ENCODE assay signal across 10 cellular contexts in genomic region chr15:70799667-70800450, GRCh38. TPM values are rescaled to one million over a fixed set of nuclear protein-coding genes. Genes with fewer than 3 reads are reported as not detected.
DNase-seq lines count a peak whose midpoint lies in the region; TF ChIP-seq lines count a peak whose summit lies in the region.
"Had no signal": no experiment of that assay in that cellular context is flagged by ENCODE, and none has a peak within 500 bp of the region (broad histone marks: within the 10 kb centered on the region; RNA-seq: fewer than 3 reads in every experiment).

No MANE protein-coding gene starts in this region.

- peaks cover 84% of the 10 kb centered on the region for H3K4me1 Mint-ChIP-seq in osteocyte (ENCODE audit: unreplicated experiment)
- H3K4me1 Mint-ChIP-seq: memory B cell had no signal

- H3K27me3 Mint-ChIP-seq in osteocyte (ENCODE audit: unreplicated experiment): no peaks in the 10 kb centered on the region

- no peaks in the 10 kb centered on the region for H3K9me3 Mint-ChIP-seq in osteocyte (ENCODE audit: unreplicated experiment)
- H3K9me3 Mint-ChIP-seq: memory B cell had no signal

- H3K27me3 ChIP-seq in SJCRH30: no peaks in the 10 kb centered on the region

- no peaks in the 10 kb centered on the region for H3K9me3 ChIP-seq in SJCRH30 (replicated peaks)

- H3K4me3 ChIP-seq in SJCRH30 (no peak overlapping the region), fibroblast of the aortic adventitia (ENCODE audit: low read depth, low read length) (no peak overlapping the region)

- TF ChIP-seq CTCF in fibroblast of the aortic adventitia (IDR thresholded peaks at IDR 0.05; ENCODE audit: insufficient read depth, low read length) (no peak), osteocyte (IDR thresholded peaks at IDR 0.05) (no peak)

- peaks cover 18% of the 10 kb centered on the region for H3K4me1 ChIP-seq in SJCRH30

- peak overlapping the region; percentile 2 for H3K4me3 Mint-ChIP-seq in osteocyte (ENCODE audit: unreplicated experiment)
- H3K4me3 Mint-ChIP-seq: memory B cell had no signal

- H3K27ac ChIP-seq in SJCRH30: peak overlapping the region; percentile 52

- DNase-seq in AG20443 (ENCODE audit: low spot score): peak; percentile 90
- peak; percentile 67 to 79 for DNase-seq in SJCRH30
- peak; percentile 99 for DNase-seq in fibroblast of the aortic adventitia (ENCODE audit: low read depth)
- DNase-seq in osteocyte (ENCODE audit: extremely low spot score, unreplicated experiment): no peak
- DNase-seq in mesenteric fat pad (ENCODE audit: low spot score): no peak
- DNase-seq in NCI-H1417 treated with DMSO at 0.1 percent for 48 hours (lab: John Stamatoyannopoulos, UW): no peak
- no peak for DNase-seq in NCI-H1092 (lab: John Stamatoyannopoulos, UW)
- DNase-seq in activated effector memory CD4-positive, alpha-beta T cell treated with anti-CD3 and anti-CD28 coated beads, Interleukin-2, amount 50 U/mL, for 16 hours: no peak
- DNase-seq: SIG-M5 had no signal

- H3K27ac Mint-ChIP-seq in osteocyte (ENCODE audit: unreplicated experiment): peak overlapping the region; percentile 91
- H3K27ac Mint-ChIP-seq: memory B cell had no signal

- no peaks in the 10 kb centered on the region for H3K36me3 ChIP-seq in SJCRH30

- no peaks in the 10 kb centered on the region for H3K36me3 Mint-ChIP-seq in osteocyte (ENCODE audit: unreplicated experiment)
- H3K36me3 Mint-ChIP-seq: memory B cell had no signal

RNA-seq across cellular contexts. Expression of gene UACA, which starts 36.5 kb away (rescaled TPM):
- total RNA-seq in SJCRH30 (2014; rRNA removed; shearing (Covaris generic)): 30.3 and 47.1 TPM in 2 replicates
- total RNA-seq in fibroblast of the aortic adventitia (ENCODE audit: low replicate concordance) (106 and 149 TPM in 2 replicates), osteocyte (259 and 264 TPM in 2 replicates), mesenteric fat pad (55.9 TPM)

RNA-seq across cellular contexts. Expression of gene LARP6, which starts 54.1 kb away (rescaled TPM):
- total RNA-seq in SJCRH30 (2014; rRNA removed; shearing (Covaris generic)): 54.8 and 61.2 TPM in 2 replicates
- total RNA-seq in fibroblast of the aortic adventitia (ENCODE audit: low replicate concordance): 55.9 and 68.1 TPM in 2 replicates
- total RNA-seq in osteocyte: 119 and 123 TPM in 2 replicates
- total RNA-seq in mesenteric fat pad: 89.9 TPM

Comparison
In these comparisons a context has a peak if more than half of its experiments do, and no peak if none do; other contexts are left out.
1. DNase-seq: peak in AG20443 (single experiment), SJCRH30 (2 of 2) and fibroblast of the aortic adventitia (single experiment); none in osteocyte (single experiment), mesenteric fat pad (single experiment), NCI-H1417 treated with DMSO at 0.1 percent for 48 hours (single experiment), NCI-H1092 (single experiment) and activated effector memory CD4-positive, alpha-beta T cell treated with anti-CD3 and anti-CD28 coated beads, Interleukin-2, amount 50 U/mL, for 16 hours (single experiment).